Comparison of ENCODE assay signal across 8 cellular contexts in genomic region chr1:9239622-9240401, GRCh38. TPM values are rescaled to one million over a fixed set of nuclear protein-coding genes. Genes with fewer than 3 reads are reported as not detected.
DNase-seq lines count a peak whose midpoint lies in the region; ATAC-seq and TF ChIP-seq lines count a peak whose summit lies in the region.

No MANE protein-coding gene starts in this region.

- WGBS in psoas muscle, 3 donors = 16 to 56% (median 22%) methylated on average over 16 of the region's 16 CpGs

- TF ChIP-seq CTCF in CD8-positive, alpha-beta T cell (IDR thresholded peaks at IDR 0.05) = no peak
- TF ChIP-seq CTCF in fibroblast of pulmonary artery (IDR thresholded peaks at IDR 0.05; ENCODE audit: low read length, missing control alignments) (no peak), psoas muscle (IDR thresholded peaks at IDR 0.05) (no peak), Calu3 (IDR thresholded peaks at IDR 0.05; ENCODE audit: unreplicated experiment) (no peak)

- POLR2A ChIA-PET in CD8-positive, alpha-beta T cell (lab: Charles Lee) = no interaction called here
- POLR2A ChIA-PET in HEK293T (lab: Yijun Ruan, JAX) = no interaction called here

- H3K9me3 Mint-ChIP-seq in CD8-positive, alpha-beta T cell = no peaks in the 10 kb centered on the region
- H3K9me3 Mint-ChIP-seq in IgD-negative memory B cell (no peaks in the 10 kb centered on the region), Calu3 (ENCODE audit: low read depth, unreplicated experiment) (no peaks in the 10 kb centered on the region)
- H3K9me3 Mint-ChIP-seq in activated CD8-positive, alpha-beta memory T cell treated with anti-CD3 and anti-CD28 coated beads, Interleukin-2, amount 10 ng/mL, durations not matched to agents 7 days and 5 days (ENCODE audit: low read depth) = no peaks in the 10 kb centered on the region

- intact Hi-C loops in CD8-positive, alpha-beta T cell (cut with DNase I, micrococcal nuclease) = loop anchor here (10.0 kb wide), 6 partner anchors 585 to 1455 kb away; partner anchors contain the start of genes UBE4B (in 2 of the 2), CLSTN1 (in 1 of the 2), CTNNBIP1 (in 1 of the 2) and PARK7 (in 1 of the 2)
- intact Hi-C loops in psoas muscle (cut with DNase I) = no loop called here
- intact Hi-C loops in Calu3 (cut with micrococcal nuclease; ENCODE audit: unreplicated experiment) = no loop called here

- CTCF ChIA-PET in CD8-positive, alpha-beta T cell (lab: Charles Lee) = interaction anchor here (0.8 to 1.5 kb wide), 3 partner anchors 10 to 256 kb away, joined by 3 to 4 read pairs (median 3); no protein-coding TSS in a partner anchor
- CTCF ChIA-PET in activated CD8-positive, alpha-beta memory T cell treated with anti-CD3 and anti-CD28 coated beads, Interleukin-2, amount 10 ng/mL, durations not matched to agents 7 days and 5 days (lab: Charles Lee) = interaction anchor here (0.9 to 2.3 kb wide), 5 partner anchors 10 to 171 kb away, joined by 3 to 8 read pairs (median 3); no protein-coding TSS in a partner anchor
- CTCF ChIA-PET in HEK293T (lab: Yijun Ruan, JAX) (interaction anchor here (0.5 to 1.0 kb wide), 2 partner anchors 10 to 383 kb away, joined by 4 read pairs; no protein-coding TSS in a partner anchor), Calu3 (lab: Charles Lee) (no interaction called here)

- peak overlapping the region; percentile 54 for H3K4me3 Mint-ChIP-seq in CD8-positive, alpha-beta T cell
- H3K4me3 Mint-ChIP-seq in IgD-negative memory B cell (peak overlapping the region in 3 of 4 donors; percentile 29 to 75 (median 52)), Calu3 (ENCODE audit: low read depth, unreplicated experiment) (no peak overlapping the region)
- H3K4me3 Mint-ChIP-seq in activated CD8-positive, alpha-beta memory T cell treated with anti-CD3 and anti-CD28 coated beads, Interleukin-2, amount 10 ng/mL, durations not matched to agents 7 days and 5 days = peak overlapping the region; percentile 51

- H3K9me3 ChIP-seq in CD8-positive, alpha-beta T cell (ENCODE audit: low read length) = no peaks in the 10 kb centered on the region
- H3K9me3 ChIP-seq in psoas muscle = no peaks in the 10 kb centered on the region

- ATAC-seq in CD8-positive, alpha-beta T cell = peak; percentile 38
- ATAC-seq in activated CD8-positive, alpha-beta memory T cell treated with anti-CD3 and anti-CD28 coated beads, Interleukin-2, amount 10 ng/mL, durations not matched to agents 7 days and 5 days = peak; percentile 57
- ATAC-seq in psoas muscle = peak; percentile 4 to 47 (median 41)

- DNase-seq in CD8-positive, alpha-beta T cell = peak; percentile 13 to 65 (median 41)
- peak; percentile 87 for DNase-seq in activated CD8-positive, alpha-beta memory T cell treated with anti-CD3 and anti-CD28 coated beads, Interleukin-2, amount 10 ng/mL, durations not matched to agents 7 days and 5 days
- DNase-seq in fibroblast of pulmonary artery (ENCODE audit: low read depth) = peak; percentile 89
- DNase-seq in psoas muscle = peak; percentile 65 to 72
- no peak for DNase-seq in NK-92 (lab: John Stamatoyannopoulos, UW; ENCODE audit: unreplicated experiment)
- no peak for DNase-seq in HEK293T (ENCODE audit: extremely low spot score)
- no peak for DNase-seq in Calu3

- no peaks in the 10 kb centered on the region for H3K36me3 ChIP-seq in CD8-positive, alpha-beta T cell (ENCODE audit: insufficient read depth, low read length)
- H3K36me3 ChIP-seq in psoas muscle (ENCODE audit: insufficient read depth in 1 of 2, low read depth in 1 of 2) = no peaks in the 10 kb centered on the region

- H3K27me3 ChIP-seq in CD8-positive, alpha-beta T cell (ENCODE audit: insufficient read depth, low read length) = no peaks in the 10 kb centered on the region
- no peaks in the 10 kb centered on the region for H3K27me3 ChIP-seq in psoas muscle (ENCODE audit: insufficient read depth in 3 of 3, low read length in 2 of 3)

- H3K27ac ChIP-seq in CD8-positive, alpha-beta T cell (ENCODE audit: low read depth, low read length) = no peak overlapping the region
- peak overlapping the region; percentile 90 for H3K27ac ChIP-seq in psoas muscle

- H3K4me3 ChIP-seq in CD8-positive, alpha-beta T cell (ENCODE audit: low read depth, low read length) = peak overlapping the region; percentile 12
- H3K4me3 ChIP-seq in fibroblast of pulmonary artery (replicated peaks; ENCODE audit: low read depth, low read length) (peak overlapping the region; percentile 6), psoas muscle (peak overlapping the region; percentile 60)

- peaks cover 43% of the 10 kb centered on the region for H3K4me1 ChIP-seq in CD8-positive, alpha-beta T cell (ENCODE audit: insufficient read depth, low read length)
- H3K4me1 ChIP-seq in psoas muscle = peaks cover 95% of the 10 kb centered on the region

- H3K36me3 Mint-ChIP-seq in CD8-positive, alpha-beta T cell = peaks cover 2% of the 10 kb centered on the region
- H3K36me3 Mint-ChIP-seq in IgD-negative memory B cell (peaks cover 1% of the 10 kb centered on the region), Calu3 (ENCODE audit: insufficient read depth, unreplicated experiment) (peaks cover 12% of the 10 kb centered on the region)
- H3K36me3 Mint-ChIP-seq in activated CD8-positive, alpha-beta memory T cell treated with anti-CD3 and anti-CD28 coated beads, Interleukin-2, amount 10 ng/mL, durations not matched to agents 7 days and 5 days = peaks cover 4% of the 10 kb centered on the region

- no peaks in the 10 kb centered on the region for H3K27me3 Mint-ChIP-seq in CD8-positive, alpha-beta T cell (ENCODE audit: low read depth)
- H3K27me3 Mint-ChIP-seq in IgD-negative memory B cell = no peaks in the 10 kb centered on the region
- no peaks in the 10 kb centered on the region for H3K27me3 Mint-ChIP-seq in activated CD8-positive, alpha-beta memory T cell treated with anti-CD3 and anti-CD28 coated beads, Interleukin-2, amount 10 ng/mL, durations not matched to agents 7 days and 5 days
- no peaks in the 10 kb centered on the region for H3K27me3 Mint-ChIP-seq in Calu3 (ENCODE audit: unreplicated experiment)

- peaks cover 62% of the 10 kb centered on the region for H3K4me1 Mint-ChIP-seq in CD8-positive, alpha-beta T cell (ENCODE audit: low read depth)
- H3K4me1 Mint-ChIP-seq in IgD-negative memory B cell (peaks cover 27 to 37% (median 31%) of the 10 kb centered on the region in 3 donors), Calu3 (ENCODE audit: low read depth, unreplicated experiment) (no peaks in the 10 kb centered on the region)
- peaks cover 52% of the 10 kb centered on the region for H3K4me1 Mint-ChIP-seq in activated CD8-positive, alpha-beta memory T cell treated with anti-CD3 and anti-CD28 coated beads, Interleukin-2, amount 10 ng/mL, durations not matched to agents 7 days and 5 days

- H3K27ac Mint-ChIP-seq in CD8-positive, alpha-beta T cell = peak overlapping the region; percentile 49
- H3K27ac Mint-ChIP-seq in IgD-negative memory B cell = peak overlapping the region in 1 of 3 donors; percentile 52
- H3K27ac Mint-ChIP-seq in activated CD8-positive, alpha-beta memory T cell treated with anti-CD3 and anti-CD28 coated beads, Interleukin-2, amount 10 ng/mL, durations not matched to agents 7 days and 5 days = peak overlapping the region; percentile 63
- no peak overlapping the region for H3K27ac Mint-ChIP-seq in Calu3 (ENCODE audit: unreplicated experiment)

- no TSS peak for BruUV-seq in Calu3 (replicated peaks; lab: Mats Ljungman, UMichigan)

TF ChIP-seq in HEK293T, 16 proteins besides CTCF, POLR2A, EP300 and RAD21:
- TF ChIP-seq NFRKB (IDR thresholded peaks at IDR 0.05) = no peak
- TF ChIP-seq CTBP1 (IDR thresholded peaks at IDR 0.05; ENCODE audit: borderline replicate concordance) = no peak
- no peak for TF ChIP-seq FOXK2 (IDR thresholded peaks at IDR 0.05)
- no peak for TF ChIP-seq TARDBP (IDR thresholded peaks at IDR 0.05)
- no peak for TF ChIP-seq FOXA1 (IDR thresholded peaks at IDR 0.05)
- no peak for TF ChIP-seq L3MBTL2 (conservative IDR thresholded peaks at IDR 0.05)
- no peak for TF ChIP-seq BHLHE40 (IDR thresholded peaks at IDR 0.05; ENCODE audit: borderline replicate concordance)
- no peak for TF ChIP-seq SUZ12 (IDR thresholded peaks at IDR 0.05)
- TF ChIP-seq SP1 (IDR thresholded peaks at IDR 0.05) = no peak
- TF ChIP-seq ELF4 (IDR thresholded peaks at IDR 0.05) = no peak

RNA-seq across cellular contexts. Expression of gene H6PD, which starts 5.2 kb away (rescaled TPM):
- 10 to 100 TPM; 11.1 to 11.2 TPM for total RNA-seq in CD8-positive, alpha-beta T cell
- polyA plus RNA-seq in IgD-negative memory B cell = 11.3 TPM
- total RNA-seq in activated CD8-positive, alpha-beta memory T cell treated with anti-CD3 and anti-CD28 coated beads, Interleukin-2, amount 10 ng/mL, durations not matched to agents 7 days and 5 days = 10 to 100 TPM; 13.2 to 13.5 TPM
- 10 to 100 TPM; 21.0 to 56.8 (median 37.0) TPM for total RNA-seq in psoas muscle
- polyA plus RNA-seq in psoas muscle = 10 to 100 TPM in 2 of 3 donors, 1 to 10 TPM in 1; 5.8 to 23.4 (median 14.9) TPM
- 18.0 TPM in 2 replicates for total RNA-seq in Calu3 (2022)

RNA-seq across cellular contexts. Expression of gene SPSB1, which starts 52.9 kb away (rescaled TPM):
- 1 to 10 TPM; 1.6 to 2.2 TPM for total RNA-seq in CD8-positive, alpha-beta T cell
- 1.8 TPM for polyA plus RNA-seq in IgD-negative memory B cell
- total RNA-seq in activated CD8-positive, alpha-beta memory T cell treated with anti-CD3 and anti-CD28 coated beads, Interleukin-2, amount 10 ng/mL, durations not matched to agents 7 days and 5 days = 1 to 10 TPM; 8.2 to 9.0 TPM
- total RNA-seq in psoas muscle = 10 to 100 TPM; 12.0 to 60.7 (median 42.1) TPM
- 10 to 100 TPM; 22.9 to 46.2 (median 28.6) TPM for polyA plus RNA-seq in psoas muscle
- total RNA-seq in Calu3 (2022) = 4.9 and 5.8 TPM in 2 replicates

Comparison
In these comparisons a context has a peak if more than half of its experiments do, and no peak if none do; other contexts are left out.
1. DNase-seq: peak in CD8-positive, alpha-beta T cell (7 of 7), activated CD8-positive, alpha-beta memory T cell treated with anti-CD3 and anti-CD28 coated beads, Interleukin-2, amount 10 ng/mL, durations not matched to agents 7 days and 5 days (single experiment), fibroblast of pulmonary artery (single experiment) and psoas muscle (2 of 2); none in NK-92 (single experiment), HEK293T (single experiment) and Calu3 (single experiment).
2. H3K4me3 ChIP-seq: peak in every context shown above with its lines; median percentile 60 in psoas muscle; 12 in CD8-positive, alpha-beta T cell; 6 in fibroblast of pulmonary artery.
3. intact Hi-C loops: an anchor here in CD8-positive, alpha-beta T cell (10.0 kb wide); none called in psoas muscle and Calu3.
4. Peak in every context shown above with its lines, with median percentiles within 50 percentile points of each other: ATAC-seq.